16 cellular contexts compared by ENCODE assay signal in the genomic region with DNA sequence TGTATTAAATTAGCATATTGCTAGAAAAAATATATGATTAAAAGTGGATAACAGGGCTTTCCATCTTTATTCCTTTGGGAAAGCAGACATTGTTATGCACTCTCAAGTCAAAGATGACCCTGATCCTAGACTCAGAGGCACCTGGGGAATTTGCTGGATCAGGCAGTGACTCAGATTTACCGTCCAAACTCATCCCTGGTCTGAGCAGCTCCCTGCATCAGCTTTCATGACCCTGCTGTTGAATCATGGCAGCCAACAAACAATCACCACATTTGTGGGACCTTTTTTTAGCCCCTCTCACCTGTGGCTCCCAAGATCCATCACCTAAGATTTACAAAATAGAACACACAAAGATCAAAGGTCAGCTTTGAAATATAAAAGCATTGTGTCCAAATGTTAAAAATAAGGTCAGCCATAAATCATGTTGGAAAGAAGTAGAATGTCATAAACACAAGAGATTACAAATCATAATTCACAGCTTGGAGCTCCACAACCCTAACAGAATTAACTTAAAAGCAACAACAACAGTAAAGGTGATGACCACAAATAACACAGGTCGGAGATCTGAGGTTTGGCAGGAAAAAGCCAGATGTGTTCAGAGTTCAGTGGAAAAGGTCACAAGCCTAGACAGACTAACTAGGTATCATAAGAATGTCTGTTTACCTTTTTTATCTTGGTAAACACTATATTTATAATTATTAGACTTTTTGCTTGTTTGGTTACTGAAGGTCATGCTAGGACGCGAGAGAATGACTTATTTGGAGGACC. TPM values are rescaled to one million over a fixed set of nuclear protein-coding genes. Genes with fewer than 3 reads are reported as not detected.
DNase-seq lines count a peak whose midpoint lies in the region; ATAC-seq and TF ChIP-seq lines count a peak whose summit lies in the region.
"Had no signal": no experiment of that assay in that cellular context is flagged by ENCODE, and none has a peak within 500 bp of the region (broad histone marks: within the 10 kb centered on the region; RNA-seq: fewer than 3 reads in every experiment).

No MANE protein-coding gene starts in this region.

- H3K9ac ChIP-seq in mesenchymal stem cell (ENCODE audit: low read length): no peak overlapping the region
- H3K9ac ChIP-seq: BLaER1 treated with 17β-estradiol and CSF1 and Interleukin-3, amounts not matched to agents 10 nM and 100 nM had no signal

- H3K4me1 Mint-ChIP-seq in activated CD4-positive, alpha-beta memory T cell treated with anti-CD3 and anti-CD28 coated beads, Interleukin-2, amount 10 ng/mL, durations not matched to agents 7 days and 5 days: peaks cover 25% of the 10 kb centered on the region

- no peak overlapping the region for H3K27ac Mint-ChIP-seq in activated CD4-positive, alpha-beta memory T cell treated with anti-CD3 and anti-CD28 coated beads, Interleukin-2, amount 10 ng/mL, durations not matched to agents 7 days and 5 days

- no peak for ATAC-seq in HG02973 (IDR thresholded peaks at IDR 0.05; ENCODE audit: unreplicated experiment)

- no peak overlapping the region for H4K8ac ChIP-seq in mesenchymal stem cell (ENCODE audit: low read length)

- no peak overlapping the region for H3K18ac ChIP-seq in mesenchymal stem cell (ENCODE audit: low read depth in 1 of 2, low read length in 2 of 2)

- no peak for TF ChIP-seq EP300 in ovary (IDR thresholded peaks at IDR 0.05)

- no peak for TF ChIP-seq CTCF in hepatocyte (IDR thresholded peaks at IDR 0.05; ENCODE audit: poor library complexity)
- TF ChIP-seq CTCF in ovary (IDR thresholded peaks at IDR 0.05): no peak

- no peak overlapping the region for H2BK12ac ChIP-seq in mesenchymal stem cell (ENCODE audit: low read length in 2 of 2)

- 59% methylated on average over 4 of the region's 4 CpGs for WGBS in hepatocyte (ENCODE audit: low lambda C conversion rate, missing lambda C conversion rate)
- 90% methylated on average over 2 of the region's 4 CpGs for WGBS in mesenchymal stem cell
- WGBS in ovary, 3 donors: 78 to 87% (median 79%) methylated on average over 4 of the region's 4 CpGs

- H3K36me3 Mint-ChIP-seq in activated CD4-positive, alpha-beta memory T cell treated with anti-CD3 and anti-CD28 coated beads, Interleukin-2, amount 10 ng/mL, durations not matched to agents 7 days and 5 days (ENCODE audit: low read depth): no peaks in the 10 kb centered on the region

- intact Hi-C loops in ovary (cut with DNase I): no loop called here

- H2BK120ac ChIP-seq in mesenchymal stem cell (ENCODE audit: low read depth, low read length): no peak overlapping the region

- H3K79me2 ChIP-seq in hepatocyte: no peaks in the 10 kb centered on the region

- H3K4me3 ChIP-seq in hepatocyte (no peak overlapping the region), mesenchymal stem cell (ENCODE audit: insufficient read depth in 1 of 2, low read depth in 1 of 2, low read length in 2 of 2) (no peak overlapping the region), ovary (no peak overlapping the region)
- H3K4me3 ChIP-seq: BLaER1 treated with 17β-estradiol and CSF1 and Interleukin-3, amounts not matched to agents 10 nM and 100 nM; HAP-1 had no signal

- H4K20me1 ChIP-seq in hepatocyte (ENCODE audit: insufficient read depth, poor library complexity, severe bottlenecking): no peaks in the 10 kb centered on the region
- H4K20me1 ChIP-seq: BLaER1 treated with 17β-estradiol and CSF1 and Interleukin-3, amounts not matched to agents 10 nM and 100 nM had no signal

- CTCF ChIA-PET in activated CD4-positive, alpha-beta memory T cell treated with anti-CD3 and anti-CD28 coated beads, Interleukin-2, amount 10 ng/mL, durations not matched to agents 7 days and 5 days (lab: Charles Lee): no interaction called here

- H3K9me3 ChIP-seq in hepatocyte (ENCODE audit: low read depth) (no peaks in the 10 kb centered on the region), mesenchymal stem cell (ENCODE audit: control insufficient read depth, low read length) (no peaks in the 10 kb centered on the region), ovary (no peaks in the 10 kb centered on the region)
- H3K9me3 ChIP-seq: BLaER1 treated with 17β-estradiol and CSF1 and Interleukin-3, amounts not matched to agents 10 nM and 100 nM; HAP-1 had no signal

- peak; percentile 3 for DNase-seq in NCI-H82 (lab: John Stamatoyannopoulos, UW)
- no peak for DNase-seq in NCI-H82 treated with DMSO at 0.1 percent for 48 hours (lab: John Stamatoyannopoulos, UW; ENCODE audit: unreplicated experiment)
- peak; percentile 30 for DNase-seq in hepatocyte (ENCODE audit: low spot score)
- DNase-seq in mesenchymal stem cell: peak; percentile 4
- no peak for DNase-seq in HuH-7 (ENCODE audit: low spot score)
- DNase-seq in activated CD4-positive, alpha-beta memory T cell treated with anti-CD3 and anti-CD28 coated beads, Interleukin-2, amount 10 ng/mL, durations not matched to agents 7 days and 5 days: no peak
- no peak for DNase-seq in ovary
- DNase-seq: EL, NCI-H1436 treated with DMSO at 0.1 percent for 48 hours, NCI-H2081, NCI-H524 treated with DMSO at 0.1 percent for 48 hours, SIG-M5 had no signal

- no peaks in the 10 kb centered on the region for H3K27me3 ChIP-seq in hepatocyte
- no peaks in the 10 kb centered on the region for H3K27me3 ChIP-seq in mesenchymal stem cell (ENCODE audit: control insufficient read depth in 1 of 2, insufficient read depth in 1 of 2, low read length in 2 of 2)
- H3K27me3 ChIP-seq in ovary: no peaks in the 10 kb centered on the region
- H3K27me3 ChIP-seq: BLaER1 treated with 17β-estradiol and CSF1 and Interleukin-3, amounts not matched to agents 10 nM and 100 nM had no signal

- no peak overlapping the region for H3K4ac ChIP-seq in mesenchymal stem cell (ENCODE audit: low read depth in 1 of 2, low read length in 2 of 2)

- H2AFZ ChIP-seq in hepatocyte: no peak overlapping the region
- no peak overlapping the region for H2AFZ ChIP-seq in mesenchymal stem cell (ENCODE audit: low read depth, low read length)

- H3K4me2 ChIP-seq in hepatocyte (no peak overlapping the region), mesenchymal stem cell (ENCODE audit: low read length, poor library complexity, severe bottlenecking) (no peak overlapping the region)

- H3K23ac ChIP-seq in mesenchymal stem cell (ENCODE audit: low read length in 2 of 2): no peak overlapping the region

- H3K4me1 ChIP-seq in hepatocyte (ENCODE audit: insufficient read depth) (peaks cover 18% of the 10 kb centered on the region), mesenchymal stem cell (ENCODE audit: control insufficient read depth, insufficient read depth, low read depth, low read length) (peaks cover 4% of the 10 kb centered on the region), ovary (ENCODE audit: insufficient read depth) (peaks cover 8% of the 10 kb centered on the region)

- no peak overlapping the region for H2AK5ac ChIP-seq in mesenchymal stem cell (ENCODE audit: low read length, severe bottlenecking)

- no peaks in the 10 kb centered on the region for H3K79me1 ChIP-seq in mesenchymal stem cell (replicated peaks; ENCODE audit: low read length, poor library complexity, severe bottlenecking)

- no peaks in the 10 kb centered on the region for H3K9me2 ChIP-seq in hepatocyte (replicated peaks; ENCODE audit: insufficient read depth)

- no peaks in the 10 kb centered on the region for H3K9me3 Mint-ChIP-seq in activated CD4-positive, alpha-beta memory T cell treated with anti-CD3 and anti-CD28 coated beads, Interleukin-2, amount 10 ng/mL, durations not matched to agents 7 days and 5 days

- no peak overlapping the region for H3K14ac ChIP-seq in mesenchymal stem cell (ENCODE audit: low read length in 2 of 2)

- TF ChIP-seq POLR2A in ovary (IDR thresholded peaks at IDR 0.05): no peak

- H3K4me3 Mint-ChIP-seq in activated CD4-positive, alpha-beta memory T cell treated with anti-CD3 and anti-CD28 coated beads, Interleukin-2, amount 10 ng/mL, durations not matched to agents 7 days and 5 days: no peak overlapping the region

- no peak overlapping the region for H3K27ac ChIP-seq in hepatocyte
- no peak overlapping the region for H3K27ac ChIP-seq in mesenchymal stem cell (ENCODE audit: low read length, poor library complexity, severe bottlenecking)
- no peak overlapping the region for H3K27ac ChIP-seq in ovary
- H3K27ac ChIP-seq: 22Rv1; BLaER1 treated with 17β-estradiol and CSF1 and Interleukin-3, amounts not matched to agents 10 nM and 100 nM had no signal

- no peak overlapping the region for H2BK15ac ChIP-seq in mesenchymal stem cell (ENCODE audit: low read depth, poor library complexity, severe bottlenecking)

- POLR2A ChIA-PET in activated CD4-positive, alpha-beta memory T cell treated with anti-CD3 and anti-CD28 coated beads, Interleukin-2, amount 10 ng/mL, durations not matched to agents 7 days and 5 days (lab: Charles Lee): no interaction called here

- H3K27me3 Mint-ChIP-seq in activated CD4-positive, alpha-beta memory T cell treated with anti-CD3 and anti-CD28 coated beads, Interleukin-2, amount 10 ng/mL, durations not matched to agents 7 days and 5 days: peaks cover 3% of the 10 kb centered on the region

- H2BK5ac ChIP-seq in mesenchymal stem cell (ENCODE audit: low read depth, low read length, poor library complexity, severe bottlenecking): no peak overlapping the region

- H3K36me3 ChIP-seq in hepatocyte (replicated peaks; ENCODE audit: insufficient read depth, low read depth) (no peaks in the 10 kb centered on the region), mesenchymal stem cell (ENCODE audit: control insufficient read depth in 1 of 2, insufficient read depth in 2 of 2, low read depth in 1 of 2, low read length in 2 of 2) (no peaks in the 10 kb centered on the region), ovary (no peaks in the 10 kb centered on the region)
- H3K36me3 ChIP-seq: BLaER1 treated with 17β-estradiol and CSF1 and Interleukin-3, amounts not matched to agents 10 nM and 100 nM; HAP-1 had no signal

- no peak overlapping the region for H4K91ac ChIP-seq in mesenchymal stem cell (ENCODE audit: low read length)

RNA-seq across cellular contexts. Expression of gene ZFAND5, which starts 55.5 kb away (rescaled TPM):
- total RNA-seq in hepatocyte (212 and 288 TPM in 2 replicates), ovary (100 to 1,000 TPM; 198 to 904 (median 321) TPM)
- polyA plus RNA-seq in hepatocyte (188 and 208 TPM in 2 replicates), ovary (100 to 1,000 TPM; 146 to 208 TPM)
- polyA plus RNA-seq in mesenchymal stem cell (2013, experiment 1 of 2): 183 TPM
- 181 TPM for polyA plus RNA-seq in mesenchymal stem cell (2013, experiment 2 of 2)
- total RNA-seq in activated CD4-positive, alpha-beta memory T cell treated with anti-CD3 and anti-CD28 coated beads, Interleukin-2, amount 10 ng/mL, durations not matched to agents 7 days and 5 days: 100 to 1,000 TPM; 101 to 103 TPM

Comparison
In these comparisons a context has a peak if more than half of its experiments do, and no peak if none do; other contexts are left out.
1. DNase-seq: peak in NCI-H82 (single experiment), hepatocyte (single experiment) and mesenchymal stem cell (single experiment); none in NCI-H82 treated with DMSO at 0.1 percent for 48 hours (single experiment), HuH-7 (single experiment), activated CD4-positive, alpha-beta memory T cell treated with anti-CD3 and anti-CD28 coated beads, Interleukin-2, amount 10 ng/mL, durations not matched to agents 7 days and 5 days (single experiment) and ovary (0 of 5).